2 cellular contexts compared by ENCODE assay signal in genomic region chr3:185786956-185787877, GRCh38.
TF ChIP-seq lines count a peak whose summit lies in the region.

No MANE protein-coding gene starts in this region.

TF ChIP-seq in GM23338, 12 proteins besides CTCF, POLR2A, EP300 and RAD21:
- no peak for TF ChIP-seq ZNF462 (CRISPR knock-in tag; IDR thresholded peaks at IDR 0.05)
- TF ChIP-seq ZNF331 (CRISPR knock-in tag; IDR thresholded peaks at IDR 0.05; ENCODE audit: low read depth): no peak
- TF ChIP-seq EZH2phosphoT487 (IDR thresholded peaks at IDR 0.05; ENCODE audit: unreplicated experiment): no peak
- TF ChIP-seq ETS1 (IDR thresholded peaks at IDR 0.05): no peak
- TF ChIP-seq POLR2AphosphoS5 (IDR thresholded peaks at IDR 0.05; ENCODE audit: low read depth): no peak
- no peak for TF ChIP-seq JUNB (IDR thresholded peaks at IDR 0.05; ENCODE audit: unreplicated experiment)
- no peak for TF ChIP-seq ZNF114 (CRISPR knock-in tag; IDR thresholded peaks at IDR 0.05)
- no peak for TF ChIP-seq CREB1 (CRISPR knock-in tag; IDR thresholded peaks at IDR 0.05; ENCODE audit: low read depth)
- no peak for TF ChIP-seq EZH2 (IDR thresholded peaks at IDR 0.05; ENCODE audit: low read depth, unreplicated experiment)
- TF ChIP-seq STAT1 (IDR thresholded peaks at IDR 0.05; ENCODE audit: unreplicated experiment): no peak
- no peak; the same call in 1 of the 2 replicates for TF ChIP-seq NANOG (IDR thresholded peaks at IDR 0.05; ENCODE audit: borderline replicate concordance)
- TF ChIP-seq REST (IDR thresholded peaks at IDR 0.05; ENCODE audit: unreplicated experiment): no peak

TF ChIP-seq in HepG2, 621 proteins besides CTCF, POLR2A, EP300 and RAD21:
- TF ChIP-seq ZNF468 (CRISPR knock-in tag; IDR thresholded peaks at IDR 0.05): no peak
- no peak for TF ChIP-seq ZNF441 (CRISPR knock-in tag; IDR thresholded peaks at IDR 0.05; ENCODE audit: borderline replicate concordance)
- TF ChIP-seq NFIB (CRISPR knock-in tag; IDR thresholded peaks at IDR 0.05; ENCODE audit: borderline replicate concordance): no peak
- TF ChIP-seq CAMTA2 (CRISPR knock-in tag; IDR thresholded peaks at IDR 0.05; ENCODE audit: borderline replicate concordance): no peak
- no peak for TF ChIP-seq KLF13 (CRISPR knock-in tag; IDR thresholded peaks at IDR 0.05)
- no peak for TF ChIP-seq ZFYVE20 (CRISPR knock-in tag; IDR thresholded peaks at IDR 0.05; ENCODE audit: borderline replicate concordance, low read depth)
- TF ChIP-seq TFAP4 (IDR thresholded peaks at IDR 0.05; ENCODE audit: borderline replicate concordance, low read depth): no peak
- no peak for TF ChIP-seq ZFY (CRISPR knock-in tag; IDR thresholded peaks at IDR 0.05)
- no peak for TF ChIP-seq RXRA (CRISPR knock-in tag; IDR thresholded peaks at IDR 0.05)
- TF ChIP-seq AHDC1 (CRISPR knock-in tag; IDR thresholded peaks at IDR 0.05; ENCODE audit: borderline replicate concordance): no peak
- no peak for TF ChIP-seq BHLHE40 (IDR thresholded peaks at IDR 0.05; ENCODE audit: low read length)
